Comparison of ENCODE assay signal across 8 cellular contexts in the genomic region with DNA sequence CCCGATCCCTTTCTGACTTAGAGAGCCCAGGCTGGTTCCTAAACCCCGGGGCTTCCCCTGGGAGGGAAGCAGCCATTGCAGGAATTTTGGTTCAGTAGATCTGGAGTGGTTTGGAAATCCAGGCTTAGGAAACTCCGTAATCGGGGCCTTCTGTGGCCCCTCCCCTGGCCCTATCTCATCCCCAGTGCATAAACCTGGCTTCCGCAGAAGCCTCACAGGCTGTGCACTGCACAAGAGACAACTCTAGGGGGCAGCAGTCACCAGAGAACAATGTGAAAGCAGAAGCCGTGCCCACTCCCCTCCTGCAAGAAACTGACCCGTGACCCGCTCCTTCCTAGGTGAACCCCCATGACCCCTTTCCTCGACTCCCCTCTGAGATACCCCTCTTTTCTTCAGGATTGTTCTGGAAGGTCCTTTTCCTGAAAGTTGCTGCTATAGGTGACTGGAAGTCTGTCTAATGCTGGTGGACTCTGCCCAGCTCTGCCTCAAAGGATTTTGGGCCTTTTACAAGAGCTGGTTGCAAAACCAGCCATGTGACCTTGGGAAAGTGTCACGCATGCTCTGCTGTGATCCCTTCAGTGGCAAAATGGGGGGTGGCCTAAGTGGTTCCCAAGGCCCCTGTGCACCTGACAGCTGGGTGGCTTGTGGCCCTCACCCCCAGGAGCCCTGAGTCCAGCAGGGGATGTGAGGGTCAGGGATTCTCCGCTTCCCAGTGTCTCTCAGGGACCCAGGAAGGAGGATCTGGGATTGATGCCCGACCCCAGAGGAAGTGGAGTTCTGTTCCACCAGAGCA. TPM values are rescaled to one million over a fixed set of nuclear protein-coding genes. Genes with fewer than 3 reads are reported as not detected.
DNase-seq lines count a peak whose midpoint lies in the region; ATAC-seq lines count a peak whose summit lies in the region.

No MANE protein-coding gene starts in this region.

- H3K4me1 Mint-ChIP-seq in CD4-positive, CD25-positive, alpha-beta regulatory T cell: peaks cover 0 to 11% (median 8%) of the 10 kb centered on the region in 4 donors
- H3K4me1 Mint-ChIP-seq in stimulated activated naive B cell treated with anti-CD40 and anti-IgM and Interleukin-4, amounts not matched to agents 10 μg/mL and 1 μg/mL and 100 μg/mL, for 72 hours: peaks cover 28 to 31% of the 10 kb centered on the region in 2 donors

- peaks cover 38% of the 10 kb centered on the region for H3K27me3 Mint-ChIP-seq in CD4-positive, CD25-positive, alpha-beta regulatory T cell
- H3K27me3 Mint-ChIP-seq in stimulated activated naive B cell treated with anti-CD40 and anti-IgM and Interleukin-4, amounts not matched to agents 10 μg/mL and 1 μg/mL and 100 μg/mL, for 72 hours: peaks cover 49 to 72% of the 10 kb centered on the region in 2 donors

- no peak overlapping the region for H3K4me3 ChIP-seq in CD4-positive, CD25-positive, alpha-beta regulatory T cell (ENCODE audit: low read depth, low read length)
- H3K4me3 ChIP-seq in effector memory CD4-positive, alpha-beta T cell (ENCODE audit: insufficient read depth, low read depth, low read length, poor library complexity, severe bottlenecking): peak overlapping the region; percentile 56

- peaks cover 4% of the 10 kb centered on the region for H3K27me3 ChIP-seq in CD4-positive, CD25-positive, alpha-beta regulatory T cell (ENCODE audit: control insufficient read depth, insufficient read depth, low read length)
- H3K27me3 ChIP-seq in effector memory CD4-positive, alpha-beta T cell (replicated peaks; ENCODE audit: control insufficient read depth, insufficient read depth, low read length, poor library complexity, severe bottlenecking): no peaks in the 10 kb centered on the region

- H3K9me3 ChIP-seq in CD4-positive, CD25-positive, alpha-beta regulatory T cell (ENCODE audit: control insufficient read depth in 2 of 2, low read length in 2 of 2): no peaks in the 10 kb centered on the region
- H3K9me3 ChIP-seq in effector memory CD4-positive, alpha-beta T cell (ENCODE audit: control insufficient read depth, low read length): no peaks in the 10 kb centered on the region

- H3K36me3 Mint-ChIP-seq in CD4-positive, CD25-positive, alpha-beta regulatory T cell: no peaks in the 10 kb centered on the region
- no peaks in the 10 kb centered on the region for H3K36me3 Mint-ChIP-seq in stimulated activated naive B cell treated with anti-CD40 and anti-IgM and Interleukin-4, amounts not matched to agents 10 μg/mL and 1 μg/mL and 100 μg/mL, for 72 hours

- peak overlapping the region in 1 of 3 donors; percentile 59 for H3K27ac Mint-ChIP-seq in CD4-positive, CD25-positive, alpha-beta regulatory T cell
- H3K27ac Mint-ChIP-seq in stimulated activated naive B cell treated with anti-CD40 and anti-IgM and Interleukin-4, amounts not matched to agents 10 μg/mL and 1 μg/mL and 100 μg/mL, for 72 hours: peak overlapping the region; percentile 15

- ATAC-seq in CD4-positive, CD25-positive, alpha-beta regulatory T cell (ENCODE audit: low read depth in 2 of 2): peak; percentile 59 to 73
- ATAC-seq in stimulated activated naive B cell treated with anti-CD40 and anti-IgM and Interleukin-4, amounts not matched to agents 10 μg/mL and 1 μg/mL and 100 μg/mL, for 72 hours (replicated peaks): peak; percentile 76 to 77
- no peak for ATAC-seq in GM21360 (IDR thresholded peaks at IDR 0.05; ENCODE audit: unreplicated experiment)

- peak overlapping the region; percentile 28 to 81 (median 76) for H3K4me3 Mint-ChIP-seq in CD4-positive, CD25-positive, alpha-beta regulatory T cell
- H3K4me3 Mint-ChIP-seq in stimulated activated naive B cell treated with anti-CD40 and anti-IgM and Interleukin-4, amounts not matched to agents 10 μg/mL and 1 μg/mL and 100 μg/mL, for 72 hours: peak overlapping the region; percentile 76 to 80

- H3K9me3 Mint-ChIP-seq in CD4-positive, CD25-positive, alpha-beta regulatory T cell: peaks cover 0 to 2% (median 0%) of the 10 kb centered on the region in 7 donors
- no peaks in the 10 kb centered on the region for H3K9me3 Mint-ChIP-seq in stimulated activated naive B cell treated with anti-CD40 and anti-IgM and Interleukin-4, amounts not matched to agents 10 μg/mL and 1 μg/mL and 100 μg/mL, for 72 hours

- in situ Hi-C loops in KBM-7 (cut with MboI; ENCODE audit: low pct_unique_long_range_greater_than_20kb, low sequenced_read_pairs): no loop called here

- H3K27ac ChIP-seq in CD4-positive, CD25-positive, alpha-beta regulatory T cell (ENCODE audit: insufficient read depth, low read length, poor library complexity, severe bottlenecking): no peak overlapping the region
- no peak overlapping the region for H3K27ac ChIP-seq in effector memory CD4-positive, alpha-beta T cell (ENCODE audit: insufficient read depth, low read length, poor library complexity, severe bottlenecking)

- peak in 2 of 3 donors; percentile 24 to 59 for DNase-seq in CD4-positive, CD25-positive, alpha-beta regulatory T cell
- DNase-seq in KBM-7 (peak; percentile 91), lung microvascular endothelial cell (ENCODE audit: low read depth in 2 of 2) (peak; percentile 17 to 38), SW 1271 (lab: John Stamatoyannopoulos, UW) (no peak)
- peak; percentile 75 for DNase-seq in activated CD4-positive, alpha-beta T cell treated with anti-CD3 and anti-CD28 coated beads for 48 hours
- DNase-seq in effector memory CD4-positive, alpha-beta T cell: no peak
- DNase-seq in stimulated activated naive B cell treated with anti-CD40 and anti-IgM and Interleukin-4, amounts not matched to agents 10 μg/mL and 1 μg/mL and 100 μg/mL, for 72 hours: no peak

- peaks cover 12% of the 10 kb centered on the region for H3K4me1 ChIP-seq in CD4-positive, CD25-positive, alpha-beta regulatory T cell (ENCODE audit: control insufficient read depth, insufficient read depth, low read length, poor library complexity, severe bottlenecking)
- H3K4me1 ChIP-seq in effector memory CD4-positive, alpha-beta T cell (ENCODE audit: control insufficient read depth, insufficient read depth, low read length, poor library complexity, severe bottlenecking): peaks cover 12% of the 10 kb centered on the region

- no peaks in the 10 kb centered on the region for H3K36me3 ChIP-seq in CD4-positive, CD25-positive, alpha-beta regulatory T cell (ENCODE audit: control insufficient read depth, insufficient read depth, low read length)
- no peaks in the 10 kb centered on the region for H3K36me3 ChIP-seq in effector memory CD4-positive, alpha-beta T cell (ENCODE audit: control insufficient read depth, insufficient read depth, low read length)

RNA-seq across cellular contexts. Expression of gene GUCY2D, which starts 14.4 kb away (rescaled TPM):
- total RNA-seq in CD4-positive, CD25-positive, alpha-beta regulatory T cell: not detected
- under 1 TPM in 1 of 4 donors, not detected in 3; 0.23 TPM for polyA plus RNA-seq in CD4-positive, CD25-positive, alpha-beta regulatory T cell
- total RNA-seq in lung microvascular endothelial cell: not detected in 2 replicates

RNA-seq across cellular contexts. Expression of gene ALOX15B, which starts 22.0 kb away (rescaled TPM):
- total RNA-seq in CD4-positive, CD25-positive, alpha-beta regulatory T cell: not detected
- polyA plus RNA-seq in CD4-positive, CD25-positive, alpha-beta regulatory T cell: not detected
- not detected in 2 replicates for total RNA-seq in lung microvascular endothelial cell

Comparison
In these comparisons a context has a peak if more than half of its experiments do, and no peak if none do; other contexts are left out.
1. DNase-seq: peak in CD4-positive, CD25-positive, alpha-beta regulatory T cell (2 of 3), KBM-7 (single experiment), activated CD4-positive, alpha-beta T cell treated with anti-CD3 and anti-CD28 coated beads for 48 hours (single experiment) and lung microvascular endothelial cell (2 of 2); none in effector memory CD4-positive, alpha-beta T cell (0 of 3), stimulated activated naive B cell treated with anti-CD40 and anti-IgM and Interleukin-4, amounts not matched to agents 10 μg/mL and 1 μg/mL and 100 μg/mL, for 72 hours (single experiment) and SW 1271 (0 of 2).